ENCODE assay signal across 36 cellular contexts in genomic region chr9:5639816-5640215, GRCh38.
"Had no signal": no experiment of that assay in that cellular context is flagged by ENCODE, and none has a peak within 500 bp of the region (broad histone marks: within the 10 kb centered on the region; RNA-seq: fewer than 3 reads in every experiment).

No MANE protein-coding gene starts in this region.

- ATAC-seq: activated CD8-positive, alpha-beta T cell treated with anti-CD3 and anti-CD28 coated beads for 36 hours; activated naive CD4-positive, alpha-beta T cell treated with anti-CD3 and anti-CD28 coated beads, Interleukin-2, amount 50 U/mL, for 72 hours; activated T-cell treated with anti-CD3 and anti-CD28 coated beads, Interleukin-2, amount 50 U/mL, for 4 hours; activated T-cell treated with anti-CD3 and anti-CD28 coated beads, Interleukin-2, amount 50 U/mL, for 72 hours; activated T-helper 17 cell treated with anti-CD3 and anti-CD28 coated beads, Interleukin-2, amount 50 U/mL, for 72 hours; body of pancreas had no signal

- H3K27ac Mint-ChIP-seq: activated B cell treated with CpG ODN at 0.5 μM for 24 hours; activated CD4-positive, alpha-beta memory T cell treated with anti-CD3 and anti-CD28 coated beads for 36 hours; activated CD4-positive, alpha-beta T cell treated with anti-CD3 and anti-CD28 coated beads, Interleukin-2, amount 10 ng/mL, durations not matched to agents 24 days and 14 days; activated CD8-positive, alpha-beta T cell treated with anti-CD3 and anti-CD28 coated beads for 36 hours; activated naive CD4-positive, alpha-beta T cell treated with anti-CD3 and anti-CD28 coated beads for 36 hours; activated naive CD4-positive, alpha-beta T cell treated with anti-CD3 and anti-CD28 coated beads, Interleukin-2, amount 50 U/mL, for 72 hours; activated naive CD8-positive, alpha-beta T cell treated with anti-CD3 and anti-CD28 coated beads for 36 hours; activated T-cell treated with anti-CD3 and anti-CD28 coated beads, Interleukin-2, amount 50 U/mL, for 72 hours; activated T-helper 1 cell treated with anti-CD3 and anti-CD28 coated beads, Interleukin-12 subunit alpha, Interleukin-12 subunit beta, Interleukin-2, Interleukin-4 antibody, amounts not matched to agents 30 ng/mL and 10 ng/mL and 1 ng/mL, durations not matched to agents 14 hours and 24 hours and 36 hours; activated T-helper 17 cell treated with anti-CD3 and anti-CD28 coated beads, Interleukin-2, amount 50 U/mL, for 72 hours; T-helper 1 cell treated with Interleukin-12 subunit alpha and Interleukin-12 subunit beta and Interleukin-4 antibody, amounts not matched to agents 30 μg/mL and 1 μg/mL, for 36 hours; T-helper 2 cell treated with Interferon-gamma antibody and Interleukin-4, amounts not matched to agents 5 μg/mL and 100 μg/mL, for 36 hours had no signal

- FAIRE-seq: astrocyte, TTC549 had no signal

- DNase-seq: activated B cell treated with CpG ODN at 0.5 μM for 24 hours; activated CD4-positive, alpha-beta memory T cell treated with anti-CD3 and anti-CD28 coated beads for 36 hours; activated CD4-positive, alpha-beta T cell treated with anti-CD3 and anti-CD28 coated beads for 4 hours; activated CD4-positive, alpha-beta T cell treated with anti-CD3 and anti-CD28 coated beads, Interleukin-2, amount 10 ng/mL, durations not matched to agents 24 days and 14 days; activated CD4-positive, alpha-beta T cell treated with anti-CD3 and anti-CD28 coated beads, Interleukin-2, amount 50 U/mL, for 1 hour; activated CD4-positive, alpha-beta T cell treated with anti-CD3 and anti-CD28 coated beads, Interleukin-2, amount 50 U/mL, for 4 hours; activated CD4-positive, CD25-positive, alpha-beta regulatory T cell treated with anti-CD3 and anti-CD28 coated beads, Interleukin-2, amount 50 U/mL, for 72 hours; activated CD8-positive, alpha-beta memory T cell treated with anti-CD3 and anti-CD28 coated beads, Interleukin-2, amount 50 U/mL, for 4 hours; activated CD8-positive, alpha-beta T cell treated with anti-CD3 and anti-CD28 coated beads for 36 hours; activated effector memory CD4-positive, alpha-beta T cell treated with anti-CD3 and anti-CD28 coated beads, Interleukin-2, amount 50 U/mL, for 16 hours; activated gamma-delta T cell treated with Interleukin-2 at 50 U/mL for 16 hours; activated naive CD4-positive, alpha-beta T cell; activated naive CD4-positive, alpha-beta T cell treated with anti-CD3 and anti-CD28 coated beads for 36 hours; activated naive CD4-positive, alpha-beta T cell treated with anti-CD3 and anti-CD28 coated beads, Interleukin-2, amount 50 U/mL, for 16 hours; activated naive CD8-positive, alpha-beta T cell treated with anti-CD3 and anti-CD28 coated beads for 36 hours; activated T-cell treated with anti-CD3 and anti-CD28 coated beads for 4 hours; activated T-cell treated with anti-CD3 and anti-CD28 coated beads, Interleukin-2, amount 50 U/mL, for 1 hour; activated T-cell treated with anti-CD3 and anti-CD28 coated beads, Interleukin-2, amount 50 U/mL, for 4 hours; activated T-cell treated with anti-CD3 and anti-CD28 coated beads, Interleukin-2, amount 50 U/mL, for 72 hours; adrenal gland; amniotic stem cell; aorta; body of pancreas; brain microvascular endothelial cell; central memory CD4-positive, alpha-beta T cell; T-helper 2 cell; T-helper 9 cell had no signal

- H3K9me3 ChIP-seq: adrenal gland, body of pancreas had no signal

- H3K4me1 ChIP-seq: breast epithelium had no signal

- H3K27me3 ChIP-seq: adrenal gland, body of pancreas, brain microvascular endothelial cell, breast epithelium had no signal

- H3K4me3 Mint-ChIP-seq: activated B cell treated with CpG ODN at 0.5 μM for 24 hours; activated CD4-positive, alpha-beta memory T cell treated with anti-CD3 and anti-CD28 coated beads for 36 hours; activated CD4-positive, alpha-beta T cell treated with anti-CD3 and anti-CD28 coated beads, Interleukin-2, amount 10 ng/mL, durations not matched to agents 24 days and 14 days; activated CD8-positive, alpha-beta T cell treated with anti-CD3 and anti-CD28 coated beads for 36 hours; activated naive CD4-positive, alpha-beta T cell treated with anti-CD3 and anti-CD28 coated beads for 36 hours; activated naive CD8-positive, alpha-beta T cell treated with anti-CD3 and anti-CD28 coated beads for 36 hours; activated T-cell treated with anti-CD3 and anti-CD28 coated beads, Interleukin-2, amount 50 U/mL, for 4 hours; activated T-cell treated with anti-CD3 and anti-CD28 coated beads, Interleukin-2, amount 50 U/mL, for 72 hours; activated T-helper 1 cell treated with anti-CD3 and anti-CD28 coated beads, Interleukin-12 subunit alpha, Interleukin-12 subunit beta, Interleukin-2, Interleukin-4 antibody, amounts not matched to agents 30 ng/mL and 10 ng/mL and 1 ng/mL, durations not matched to agents 14 hours and 24 hours and 36 hours; activated T-helper 17 cell treated with anti-CD3 and anti-CD28 coated beads, Interleukin-2, amount 50 U/mL, for 72 hours; T-helper 1 cell treated with Interleukin-12 subunit alpha and Interleukin-12 subunit beta and Interleukin-4 antibody, amounts not matched to agents 30 μg/mL and 1 μg/mL, for 36 hours; T-helper 2 cell treated with Interferon-gamma antibody and Interleukin-4, amounts not matched to agents 5 μg/mL and 100 μg/mL, for 36 hours had no signal

- H3K27ac ChIP-seq: adrenal gland, body of pancreas, brain microvascular endothelial cell, breast epithelium, VCaP had no signal

- H3K4me3 ChIP-seq: adrenal gland, body of pancreas, breast epithelium had no signal

- H3K27me3 Mint-ChIP-seq: activated B cell treated with CpG ODN at 0.5 μM for 24 hours; activated CD4-positive, alpha-beta memory T cell treated with anti-CD3 and anti-CD28 coated beads for 36 hours; activated CD4-positive, alpha-beta T cell treated with anti-CD3 and anti-CD28 coated beads, Interleukin-2, amount 10 ng/mL, durations not matched to agents 24 days and 14 days; activated CD8-positive, alpha-beta T cell treated with anti-CD3 and anti-CD28 coated beads for 36 hours; activated naive CD8-positive, alpha-beta T cell treated with anti-CD3 and anti-CD28 coated beads for 36 hours; activated T-helper 17 cell treated with anti-CD3 and anti-CD28 coated beads, Interleukin-2, amount 50 U/mL, for 72 hours had no signal

- H3K36me3 ChIP-seq: adrenal gland, brain microvascular endothelial cell, breast epithelium had no signal
